ENCODE assay signal across 8 cellular contexts in genomic region chr15:52789601-52790165, GRCh38. TPM values are rescaled to one million over a fixed set of nuclear protein-coding genes. Genes with fewer than 3 reads are reported as not detected.
A peak's percentile ranks its signal among the peaks of the same experiment; 100 is the strongest.
DNase-seq lines count a peak whose midpoint lies in the region; ATAC-seq and TF ChIP-seq lines count a peak whose summit lies in the region.

No MANE protein-coding gene starts in this region.

- DNase-seq in DMS53 (lab: John Stamatoyannopoulos, UW) (peak; percentile 71), DMS53 treated with DMSO at 0.1 percent for 48 hours (lab: John Stamatoyannopoulos, UW; ENCODE audit: unreplicated experiment) (no peak), testis (no peak), germinal center (ENCODE audit: low spot score) (no peak)
- peak; percentile 12 for DNase-seq in activated naive CD4-positive, alpha-beta T cell treated with anti-CD3 and anti-CD28 coated beads, Interleukin-2, amount 50 U/mL, for 16 hours

- peaks cover 99% of the 10 kb centered on the region for H3K27me3 ChIP-seq in HUES48 (ENCODE audit: control insufficient read depth, insufficient read depth, low read length)
- peaks cover 99% of the 10 kb centered on the region for H3K27me3 ChIP-seq in iPS-20b (ENCODE audit: insufficient read depth, low read length)
- peaks cover 11% of the 10 kb centered on the region for H3K27me3 ChIP-seq in testis

- ATAC-seq in HG03565 (IDR thresholded peaks at IDR 0.05; ENCODE audit: unreplicated experiment): no peak

- H3K4me3 ChIP-seq in HUES48 (ENCODE audit: low read depth, low read length) (peak overlapping the region; percentile 66), iPS-20b (ENCODE audit: low read length) (peak overlapping the region; percentile 63), testis (peak overlapping the region; percentile 54 to 61)

- TF ChIP-seq CTCF in testis (IDR thresholded peaks at IDR 0.05): no peak

- intact Hi-C loops in testis (cut with DNase I; ENCODE audit: low total_unique reads): no loop called here

- H3K36me3 ChIP-seq in HUES48 (ENCODE audit: control insufficient read depth, insufficient read depth, low read length) (no peaks in the 10 kb centered on the region), iPS-20b (ENCODE audit: insufficient read depth, low read depth, low read length) (no peaks in the 10 kb centered on the region), testis (ENCODE audit: low read depth, missing control alignments) (no peaks in the 10 kb centered on the region)

- no peaks in the 10 kb centered on the region for H3K9me3 ChIP-seq in HUES48 (ENCODE audit: control insufficient read depth, insufficient read depth, low read length)
- no peaks in the 10 kb centered on the region for H3K9me3 ChIP-seq in iPS-20b (ENCODE audit: insufficient read depth, low read depth, low read length)
- H3K9me3 ChIP-seq in testis: no peaks in the 10 kb centered on the region

- 0% methylated on average over 8 to 50 of the region's 50 CpGs for WGBS in testis, 2 donors

- no peak for TF ChIP-seq POLR2A in testis (IDR thresholded peaks at IDR 0.05)

- no peak overlapping the region for H3K9ac ChIP-seq in HUES48 (ENCODE audit: low read depth, low read length)
- H3K9ac ChIP-seq in iPS-20b (ENCODE audit: low read depth, low read length): no peak overlapping the region

- H3K27ac ChIP-seq in HUES48 (ENCODE audit: low read depth, low read length) (no peak overlapping the region), iPS-20b (ENCODE audit: low read length) (no peak overlapping the region), testis (no peak overlapping the region)

- peaks cover 78% of the 10 kb centered on the region for H3K4me1 ChIP-seq in HUES48 (ENCODE audit: control insufficient read depth, insufficient read depth, low read length)
- peaks cover 35% of the 10 kb centered on the region for H3K4me1 ChIP-seq in iPS-20b (ENCODE audit: insufficient read depth, low read length)
- H3K4me1 ChIP-seq in testis: peaks cover 28% of the 10 kb centered on the region

RNA-seq across cellular contexts. Expression of gene ONECUT1, which starts 0.5 kb away (rescaled TPM):
- 1 to 10 TPM; 3.4 to 10.0 TPM for total RNA-seq in testis
- 3.6 TPM for polyA plus RNA-seq in testis (ENCODE audit: insufficient read depth, low read depth, low replicate concordance)

Comparison
In these comparisons a context has a peak if more than half of its experiments do, and no peak if none do; other contexts are left out.
1. DNase-seq: peak in DMS53 (single experiment) and activated naive CD4-positive, alpha-beta T cell treated with anti-CD3 and anti-CD28 coated beads, Interleukin-2, amount 50 U/mL, for 16 hours (single experiment); none in DMS53 treated with DMSO at 0.1 percent for 48 hours (single experiment), testis (single experiment) and germinal center (single experiment).
2. Peak in every context shown above with its lines, with median percentiles within 50 percentile points of each other: H3K4me3 ChIP-seq.